In genomic region chr14:73739174-73739898, GRCh38 we compare ENCODE assay signal across 12 cellular contexts. TPM values are rescaled to one million over a fixed set of nuclear protein-coding genes. Genes with fewer than 3 reads are reported as not detected.
DNase-seq lines count a peak whose midpoint lies in the region; ATAC-seq and TF ChIP-seq lines count a peak whose summit lies in the region.
"Had no signal": no experiment of that assay in that cellular context is flagged by ENCODE, and none has a peak within 500 bp of the region (broad histone marks: within the 10 kb centered on the region; RNA-seq: fewer than 3 reads in every experiment).

No MANE protein-coding gene starts in this region.

- intact Hi-C loops in Panc1 (cut with micrococcal nuclease; ENCODE audit: unreplicated experiment) (no loop called here), heart right ventricle (cut with DNase I) (loop anchor here in 2 of 10 donors (10.0 kb wide), 1 partner anchor 45 kb away; no protein-coding TSS in a partner anchor), posterior vena cava (cut with DNase I) (no loop called here)

- no peaks in the 10 kb centered on the region for H3K9me3 Mint-ChIP-seq in activated T-cell treated with anti-CD3 and anti-CD28 coated beads, Interleukin-2, amount 50 U/mL, for 4 hours

- H3K4me3 ChIP-seq in Panc1 (ENCODE audit: low read depth in 2 of 2, low read length in 2 of 2) (no peak overlapping the region), heart right ventricle (no peak overlapping the region)

- H3K27me3 Mint-ChIP-seq in activated T-cell treated with anti-CD3 and anti-CD28 coated beads, Interleukin-2, amount 50 U/mL, for 4 hours (ENCODE audit: low read depth) = no peaks in the 10 kb centered on the region

- no peak for ATAC-seq in Panc1
- no peak for ATAC-seq in heart right ventricle
- no peak for ATAC-seq in HG02870 (IDR thresholded peaks at IDR 0.05; ENCODE audit: unreplicated experiment)
- ATAC-seq in activated T-cell treated with anti-CD3 and anti-CD28 coated beads, Interleukin-2, amount 50 U/mL, for 4 hours = no peak

- 86% methylated on average over 21 of the region's 21 CpGs for WGBS in heart right ventricle, 2 donors

- DNase-seq in Panc1 (ENCODE audit: low read depth, low spot score) = no peak
- no peak for DNase-seq in heart right ventricle
- peak; percentile 68 for DNase-seq in posterior vena cava (ENCODE audit: low spot score)
- no peak for DNase-seq in NCI-H2171 (lab: John Stamatoyannopoulos, UW)
- DNase-seq in EL = no peak
- DNase-seq in activated T-cell treated with anti-CD3 and anti-CD28 coated beads, Interleukin-2, amount 50 U/mL, for 4 hours = no peak
- DNase-seq: activated naive CD4-positive, alpha-beta T cell treated with Interleukin-2 at 50 U/mL for 16 hours; effector CD4-positive, alpha-beta T cell; NCI-H1436 treated with DMSO at 0.1 percent for 48 hours; OCI-M1 had no signal

- POLR2A ChIA-PET in Panc1 (lab: Charles Lee) = no interaction called here

- CTCF ChIA-PET in Panc1 (lab: Charles Lee) = no interaction called here

- peaks cover 46% of the 10 kb centered on the region for H3K4me1 Mint-ChIP-seq in activated T-cell treated with anti-CD3 and anti-CD28 coated beads, Interleukin-2, amount 50 U/mL, for 4 hours (ENCODE audit: low read depth)

- H3K27me3 ChIP-seq in Panc1 (ENCODE audit: control insufficient read depth, insufficient read depth, low read length) = no peaks in the 10 kb centered on the region
- H3K27me3 ChIP-seq in heart right ventricle = no peaks in the 10 kb centered on the region

- no peak overlapping the region for H3K4me3 Mint-ChIP-seq in activated T-cell treated with anti-CD3 and anti-CD28 coated beads, Interleukin-2, amount 50 U/mL, for 4 hours

- H3K36me3 Mint-ChIP-seq in activated T-cell treated with anti-CD3 and anti-CD28 coated beads, Interleukin-2, amount 50 U/mL, for 4 hours (ENCODE audit: insufficient read depth) = peaks cover 15% of the 10 kb centered on the region

- no peak for TF ChIP-seq CTCF in C4-2B (conservative IDR thresholded peaks at IDR 0.05)
- no peak for TF ChIP-seq CTCF in Panc1 (IDR thresholded peaks at IDR 0.05)
- no peak for TF ChIP-seq CTCF in heart right ventricle (IDR thresholded peaks at IDR 0.05)

- TSS peak; percentile 35 for BruUV-seq in Panc1 (replicated peaks; lab: Mats Ljungman, UMichigan)

- no peaks in the 10 kb centered on the region; the same call in 1 of the 2 replicates for H3K36me3 ChIP-seq in Panc1 (ENCODE audit: control insufficient read depth, insufficient read depth, low read length)
- peaks cover 0 to 58% (median 49%) of the 10 kb centered on the region in 9 donors for H3K36me3 ChIP-seq in heart right ventricle

- peak overlapping the region; percentile 58; the same call in 1 of the 2 replicates for H3K27ac ChIP-seq in C4-2B
- H3K27ac ChIP-seq in Panc1 (ENCODE audit: low read length) = no peak overlapping the region
- peak overlapping the region; percentile 26 to 89 (median 85) for H3K27ac ChIP-seq in heart right ventricle

- H3K4me1 ChIP-seq in Panc1 (ENCODE audit: control insufficient read depth, insufficient read depth, low read length) = peaks cover 51% of the 10 kb centered on the region
- peaks cover 54 to 65% (median 60%) of the 10 kb centered on the region in 9 donors for H3K4me1 ChIP-seq in heart right ventricle

- in situ Hi-C loops in Panc1 (cut with HindIII; ENCODE audit: low pct_unique_long_range_greater_than_20kb, low sequenced_read_pairs) = no loop called here

- H3K9me3 ChIP-seq in Panc1 (ENCODE audit: control insufficient read depth, insufficient read depth, low read depth, low read length) (no peaks in the 10 kb centered on the region), heart right ventricle (no peaks in the 10 kb centered on the region)

RNA-seq across cellular contexts. Expression of gene PNMA1, which starts 25.2 kb away (rescaled TPM):
- total RNA-seq in Panc1 (2021; ENCODE audit: unreplicated experiment) (49.7 TPM), heart right ventricle (10 to 100 TPM; 13.9 to 30.8 (median 23.6) TPM), posterior vena cava (10 to 100 TPM; 64.8 to 88.7 TPM)
- 45.4 TPM for polyA plus RNA-seq in Panc1 (2012; ENCODE audit: insufficient read length)
- 10 to 100 TPM in 1 of 2 donors, 1 to 10 TPM in 1; 6.6 to 15.7 TPM for polyA plus RNA-seq in heart right ventricle
- total RNA-seq in activated T-cell treated with anti-CD3 and anti-CD28 coated beads, Interleukin-2, amount 50 U/mL, for 4 hours = 10 to 100 TPM; 41.0 to 55.2 (median 50.8) TPM
